8 cellular contexts compared by ENCODE assay signal in the genomic region with DNA sequence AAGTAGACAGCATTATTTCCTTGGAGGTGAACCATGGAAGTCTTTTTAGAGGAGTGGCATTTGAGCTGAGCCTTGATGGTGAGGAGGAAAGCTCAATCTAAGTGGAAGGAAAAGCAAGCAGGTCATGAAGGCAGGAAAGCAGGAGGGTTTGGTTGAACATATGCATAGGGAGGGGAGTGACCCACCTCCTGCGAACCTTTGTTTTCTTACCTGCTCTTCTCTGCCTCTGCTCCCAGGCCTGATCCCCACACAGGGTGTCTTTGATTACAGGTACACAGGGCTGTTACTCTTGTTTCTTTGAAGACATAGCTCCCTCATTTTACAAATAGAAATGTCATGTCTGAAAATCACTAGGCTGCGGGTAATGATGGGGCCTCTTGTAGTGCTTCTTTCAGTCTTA.
"Had no signal": no experiment of that assay in that cellular context is flagged by ENCODE, and none has a peak within 500 bp of the region (broad histone marks: within the 10 kb centered on the region; RNA-seq: fewer than 3 reads in every experiment).

No MANE protein-coding gene starts in this region.

- H3K4me3 Mint-ChIP-seq: IgD-negative memory B cell had no signal

- H3K27ac Mint-ChIP-seq: IgD-negative memory B cell had no signal

- H3K27me3 Mint-ChIP-seq: IgD-negative memory B cell had no signal

- H3K4me1 Mint-ChIP-seq: IgD-negative memory B cell had no signal

- DNase-seq: IMR-90, KBM-7, KG1 had no signal

- H3K4me3 ChIP-seq: K562 had no signal

- H3K27ac ChIP-seq: HL-60, KMS-11 had no signal

- ATAC-seq: HepG2, K562 had no signal

- H3K4me2 ChIP-seq: KMS-11 had no signal
